1 cellular context compared by ENCODE assay signal in genomic region chr6:700490-700889, GRCh38.
TF ChIP-seq lines count a peak whose summit lies in the region.

No MANE protein-coding gene starts in this region.

TF ChIP-seq in GM23338, 12 proteins besides CTCF, POLR2A, EP300 and RAD21 (continued from another document):
- TF ChIP-seq REST (IDR thresholded peaks at IDR 0.05; ENCODE audit: unreplicated experiment): no peak
- no peak for TF ChIP-seq EZH2 (IDR thresholded peaks at IDR 0.05; ENCODE audit: low read depth, unreplicated experiment)
- no peak for TF ChIP-seq ZNF114 (CRISPR knock-in tag; IDR thresholded peaks at IDR 0.05)
- no peak for TF ChIP-seq EZH2phosphoT487 (IDR thresholded peaks at IDR 0.05; ENCODE audit: unreplicated experiment)
- TF ChIP-seq NANOG (IDR thresholded peaks at IDR 0.05; ENCODE audit: borderline replicate concordance): no peak
- no peak for TF ChIP-seq CREB1 (CRISPR knock-in tag; IDR thresholded peaks at IDR 0.05; ENCODE audit: low read depth)
- TF ChIP-seq ETS1 (IDR thresholded peaks at IDR 0.05): no peak
- TF ChIP-seq JUNB (IDR thresholded peaks at IDR 0.05; ENCODE audit: unreplicated experiment): no peak
- TF ChIP-seq ZNF331 (CRISPR knock-in tag; IDR thresholded peaks at IDR 0.05; ENCODE audit: low read depth): no peak
- no peak for TF ChIP-seq STAT1 (IDR thresholded peaks at IDR 0.05; ENCODE audit: unreplicated experiment)
TF ChIP-seq in GM23338: peak in this region for 0.
